Comparison of ENCODE assay signal across 8 cellular contexts in the genomic region with DNA sequence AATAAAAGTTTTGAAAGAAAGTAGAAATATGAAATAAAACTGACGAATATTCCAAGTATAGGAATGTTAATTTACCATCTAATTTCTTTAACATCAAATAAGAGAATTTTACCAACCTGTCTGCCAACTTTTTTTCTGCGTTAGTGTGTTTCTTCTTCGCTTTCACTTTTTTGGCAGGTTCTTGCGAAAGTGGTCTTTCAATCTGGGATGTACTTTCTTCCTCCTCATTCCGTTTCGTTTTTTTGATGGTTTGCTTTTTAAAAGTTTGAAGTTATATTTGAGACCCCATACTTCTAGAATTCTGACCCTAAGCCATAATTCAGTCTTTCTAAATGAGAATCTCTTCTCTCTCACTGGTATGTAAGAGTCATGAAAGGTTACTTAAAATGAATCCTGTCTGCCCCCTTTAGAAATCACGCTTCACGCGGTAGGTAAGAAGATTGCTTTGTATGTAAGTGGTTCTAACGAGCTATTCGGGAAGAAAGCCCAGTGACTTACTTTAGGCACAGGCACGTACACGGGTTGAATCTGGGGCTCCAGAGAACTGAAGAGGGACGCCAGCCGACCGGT. TPM values are rescaled to one million over a fixed set of nuclear protein-coding genes. Genes with fewer than 3 reads are reported as not detected.
A peak's percentile ranks its signal among the peaks of the same experiment; 100 is the strongest.
DNase-seq lines count a peak whose midpoint lies in the region; ATAC-seq and TF ChIP-seq lines count a peak whose summit lies in the region.

No MANE protein-coding gene starts in this region.

- H3K36me3 Mint-ChIP-seq in Calu3 (ENCODE audit: insufficient read depth, unreplicated experiment): peaks cover 44% of the 10 kb centered on the region
- peaks cover 11% of the 10 kb centered on the region for H3K36me3 Mint-ChIP-seq in T-cell

- DNase-seq in Calu3 (no peak), T-cell (peak in 13 of 34 experiments; percentile 7 to 57 (median 33)), esophagus squamous epithelium (lab: John Stamatoyannopoulos, UW) (no peak), omental fat pad (ENCODE audit: low spot score) (no peak), mucosa of gallbladder (ENCODE audit: low spot score) (no peak), posterior cingulate gyrus (no peak)

- H3K27me3 Mint-ChIP-seq in Calu3 (ENCODE audit: unreplicated experiment) (no peaks in the 10 kb centered on the region), T-cell (no peaks in the 10 kb centered on the region)

- CTCF ChIA-PET in Calu3 (lab: Charles Lee) (interaction anchor here (0.6 to 1.4 kb wide), 5 partner anchors 31 to 665 kb away, joined by 3 to 4 read pairs (median 3); no protein-coding TSS in a partner anchor), T-cell (lab: Charles Lee) (interaction anchor here (0.5 to 1.6 kb wide), 8 partner anchors 31 to 660 kb away, joined by 3 to 8 read pairs (median 4); no protein-coding TSS in a partner anchor)

- intact Hi-C loops in Calu3 (cut with micrococcal nuclease; ENCODE audit: unreplicated experiment) (loop anchor here (5.0 kb wide), 1 partner anchor 257 kb away; no protein-coding TSS in a partner anchor), esophagus squamous epithelium (cut with DNase I) (no loop called here), posterior cingulate gyrus (cut with DNase I) (loop anchor here (2.0 to 5.0 kb wide), 3 partner anchors 33 to 342 kb away; a partner anchor contains a TSS)

- peak overlapping the region; percentile 89 to 96 (median 92) for H3K27ac ChIP-seq in esophagus squamous epithelium

- H3K4me3 ChIP-seq in esophagus squamous epithelium: peak overlapping the region; percentile 69 to 93 (median 76)

- POLR2A ChIA-PET in T-cell (lab: Charles Lee): interaction anchor here (0.5 to 1.4 kb wide), 9 partner anchors 27 to 571 kb away, joined by 3 to 5 read pairs (median 3); a partner anchor contains a TSS

- H3K9me3 Mint-ChIP-seq in Calu3 (ENCODE audit: low read depth, unreplicated experiment) (no peaks in the 10 kb centered on the region), T-cell (no peaks in the 10 kb centered on the region)

- peak overlapping the region; percentile 83 for H3K27ac Mint-ChIP-seq in Calu3 (ENCODE audit: unreplicated experiment)
- H3K27ac Mint-ChIP-seq in T-cell: peak overlapping the region; percentile 97 to 99

- H3K9me3 ChIP-seq in esophagus squamous epithelium: no peaks in the 10 kb centered on the region

- 4 to 8% methylated on average over 12 to 13 of the region's 16 CpGs for WGBS in esophagus squamous epithelium, 2 donors

- no peaks in the 10 kb centered on the region for H3K27me3 ChIP-seq in esophagus squamous epithelium

- peak; percentile 26 for ATAC-seq in GM19372 (IDR thresholded peaks at IDR 0.05; ENCODE audit: low read depth, unreplicated experiment)
- ATAC-seq in HG03469 (IDR thresholded peaks at IDR 0.05; ENCODE audit: unreplicated experiment): peak; percentile 19
- peak; percentile 64 to 74 (median 72) for ATAC-seq in T-cell (replicated peaks in 1 of 4)
- peak; percentile 46 for ATAC-seq in omental fat pad (ENCODE audit: low FRiP score)

- H3K4me3 Mint-ChIP-seq in Calu3 (ENCODE audit: low read depth, unreplicated experiment) (peak overlapping the region; percentile 84), T-cell (peak overlapping the region in 2 of 3 donors; percentile 93)

- H3K4me1 Mint-ChIP-seq in Calu3 (ENCODE audit: low read depth, unreplicated experiment): no peaks in the 10 kb centered on the region
- H3K4me1 Mint-ChIP-seq in T-cell: peaks cover 25 to 27% (median 25%) of the 10 kb centered on the region in 3 donors

- peaks cover 8 to 53% (median 12%) of the 10 kb centered on the region in 3 donors for H3K4me1 ChIP-seq in esophagus squamous epithelium

- TF ChIP-seq CTCF in Calu3 (IDR thresholded peaks at IDR 0.05; ENCODE audit: unreplicated experiment): no peak
- TF ChIP-seq CTCF in esophagus squamous epithelium (IDR thresholded peaks at IDR 0.05): no peak
- no peak for TF ChIP-seq CTCF in omental fat pad (IDR thresholded peaks at IDR 0.05)

- peaks cover 0 to 40% (median 5%) of the 10 kb centered on the region in 3 donors for H3K36me3 ChIP-seq in esophagus squamous epithelium

- TSS peak; percentile 77 for BruUV-seq in Calu3 (replicated peaks; lab: Mats Ljungman, UMichigan)

- TF ChIP-seq POLR2A in esophagus squamous epithelium (IDR thresholded peaks at IDR 0.05): no peak

RNA-seq across cellular contexts. Expression of a gene that starts 0.6 kb away (rescaled TPM):
- total RNA-seq in Calu3 (2022): 79.8 and 89.1 TPM in 2 replicates
- total RNA-seq in T-cell: 100 to 1,000 TPM; 115 to 169 (median 129) TPM
- 10 to 100 TPM; 38.8 to 54.2 (median 40.5) TPM for total RNA-seq in esophagus squamous epithelium
- 10 to 100 TPM; 34.0 to 39.3 (median 36.5) TPM for total RNA-seq in omental fat pad
- total RNA-seq in mucosa of gallbladder: 51.0 TPM

RNA-seq across cellular contexts. Expression of a gene that starts 31.8 kb away (rescaled TPM):
- total RNA-seq in Calu3 (2022) (120 and 151 TPM in 2 replicates), T-cell (100 to 1,000 TPM in 4 of 5 donors, 10 to 100 TPM in 1; 81.7 to 115 (median 106) TPM), esophagus squamous epithelium (100 to 1,000 TPM in 1 of 4 donors, 10 to 100 TPM in 3; 36.4 to 117 (median 84.1) TPM), omental fat pad (10 to 100 TPM; 73.6 to 91.7 (median 83.0) TPM), mucosa of gallbladder (70.3 TPM)

Comparison
In these comparisons a context has a peak if more than half of its experiments do, and no peak if none do; other contexts are left out.
1. ATAC-seq: peak in every context shown above with its lines; median percentile 72 in T-cell; 46 in omental fat pad; 26 in GM19372; 19 in HG03469.